In the genomic region with DNA sequence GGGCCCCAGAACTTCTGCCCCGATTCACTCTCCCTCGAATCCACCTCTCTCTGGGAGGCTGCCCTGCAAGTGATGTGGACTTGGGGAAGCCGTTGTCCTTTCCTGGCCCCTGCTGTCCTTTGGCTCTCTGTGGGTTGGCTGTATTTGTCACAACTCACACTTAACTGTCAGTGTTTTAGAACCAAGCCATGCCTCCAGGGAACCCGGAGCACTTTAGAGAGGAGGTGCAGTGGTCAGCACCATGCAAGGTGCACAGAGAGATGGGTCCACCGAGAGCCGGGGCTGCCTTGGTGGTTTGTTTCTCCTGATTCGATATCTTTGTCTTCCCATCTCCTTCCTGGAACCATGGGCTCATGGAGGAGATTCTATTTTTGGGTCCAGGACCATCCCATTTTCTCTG, we compare ENCODE assay signal across 18 cellular contexts.
"Had no signal": no experiment of that assay in that cellular context is flagged by ENCODE, and none has a peak within 500 bp of the region (broad histone marks: within the 10 kb centered on the region; RNA-seq: fewer than 3 reads in every experiment).

No MANE protein-coding gene starts in this region.

- H3K4me3 ChIP-seq: cardiac muscle cell, neural progenitor cell, thyroid gland had no signal

- ATAC-seq: foreskin keratinocyte; left lobe of liver; naive thymus-derived CD8-positive, alpha-beta T cell; stimulated activated naive CD8-positive, alpha-beta T cell treated with anti-CD3 and anti-CD28 coated beads, Interleukin-15, Interleukin-2, amounts not matched to agents 100 U/mL and 50 U/mL, for 24 hours; T-helper 17 cell had no signal

- H3K36me3 ChIP-seq: cardiac muscle cell, neural progenitor cell, thyroid gland had no signal

- H3K9me3 ChIP-seq: thyroid gland had no signal

- H3K27me3 ChIP-seq: cardiac muscle cell, foreskin keratinocyte, neural progenitor cell, thyroid gland had no signal

- H3K27ac ChIP-seq: cardiac muscle cell, foreskin keratinocyte, neural progenitor cell, thyroid gland had no signal

- H3K4me1 ChIP-seq: foreskin keratinocyte, neural progenitor cell, thyroid gland had no signal

- DNase-seq: activated CD4-positive, alpha-beta memory T cell treated with anti-CD3 and anti-CD28 coated beads for 36 hours; activated CD4-positive, alpha-beta T cell treated with anti-CD3 and anti-CD28 coated beads for 48 hours; activated naive CD8-positive, alpha-beta T cell treated with anti-CD3 and anti-CD28 coated beads for 36 hours; activated T-cell treated with anti-CD3 and anti-CD28 coated beads for 4 hours; dermis blood vessel endothelial cell; effector CD8-positive, alpha-beta T cell; foreskin keratinocyte; retina; stimulated activated CD4-positive, alpha-beta T cell treated with anti-CD3 and anti-CD28 coated beads, Interleukin-12 subunit alpha, Interleukin-12 subunit beta, amount 100 ng/mL, for 4 hours; stimulated activated CD4-positive, alpha-beta T cell treated with anti-CD3 and anti-CD28 coated beads, Interleukin-4, amount 100 ng/mL, for 4 hours; stimulated activated naive CD8-positive, alpha-beta T cell treated with anti-CD3 and anti-CD28 coated beads, Interleukin-15, Interleukin-2, amounts not matched to agents 100 U/mL and 50 U/mL, for 24 hours; SW 1271; T-helper 17 cell; thyroid gland had no signal
